In the genomic region with DNA sequence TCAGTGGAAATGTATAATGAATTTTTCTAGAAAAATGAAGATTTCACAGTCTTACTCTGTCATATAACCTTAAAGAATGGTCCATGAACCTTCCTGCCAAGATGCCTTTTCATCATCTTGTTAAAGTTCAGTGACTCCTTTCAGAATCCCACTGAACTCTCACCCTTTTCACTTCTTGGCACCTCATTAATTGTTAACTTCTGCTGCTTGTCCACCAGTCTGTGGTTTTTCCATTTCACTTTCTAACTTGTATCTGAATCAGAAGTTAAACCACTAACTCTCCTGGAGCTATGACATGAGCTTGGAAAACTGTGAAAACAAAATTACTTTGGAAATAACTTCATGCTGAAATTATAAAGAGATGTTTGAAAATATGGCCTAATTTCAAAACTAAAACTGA, we compare ENCODE assay signal across 24 cellular contexts.
"Had no signal": no experiment of that assay in that cellular context is flagged by ENCODE, and none has a peak within 500 bp of the region (broad histone marks: within the 10 kb centered on the region; RNA-seq: fewer than 3 reads in every experiment).

No MANE protein-coding gene starts in this region.

- H3K27me3 ChIP-seq: dorsolateral prefrontal cortex, esophagus squamous epithelium, neural progenitor cell, right atrium auricular region, sigmoid colon, stomach, thyroid gland, vagina had no signal

- H3K4me1 ChIP-seq: esophagus squamous epithelium, lower lobe of right lung, neural progenitor cell, parathyroid adenoma, right atrium auricular region, stomach, thyroid gland, vagina had no signal

- FAIRE-seq: colon, endothelial cell of umbilical vein, frontal cortex, keratinocyte had no signal

- DNase-seq: dorsolateral prefrontal cortex; effector CD8-positive, alpha-beta T cell; erythroblast; esophagus squamous epithelium; head of caudate nucleus; left ventricle myocardium superior; lower lobe of right lung; natural killer cell; sigmoid colon; stimulated activated CD4-positive, alpha-beta T cell treated with anti-CD3 and anti-CD28 coated beads, Interleukin-2, amount 100 ng/mL, for 24 hours; stimulated activated CD4-positive, alpha-beta T cell treated with anti-CD3 and anti-CD28 coated beads, Interleukin-4, amount 100 ng/mL, for 24 hours; stimulated activated naive CD4-positive, alpha-beta T cell treated with Interleukin-2 at 50 U/mL for 16 hours; stomach; thyroid gland; trophoblast cell had no signal

- H3K9me3 ChIP-seq: esophagus squamous epithelium, lower lobe of right lung, right atrium auricular region, sigmoid colon, stomach, thyroid gland, vagina had no signal

- H2AFZ ChIP-seq: neural progenitor cell, parathyroid adenoma had no signal

- H3K27ac ChIP-seq: dorsolateral prefrontal cortex, esophagus squamous epithelium, lower lobe of right lung, neural progenitor cell, parathyroid adenoma, right atrium auricular region, sigmoid colon, stomach, thyroid gland, vagina had no signal

- H3K9ac ChIP-seq: neural progenitor cell, parathyroid adenoma had no signal

- H3K4me3 ChIP-seq: dorsolateral prefrontal cortex, esophagus squamous epithelium, lower lobe of right lung, neural progenitor cell, right atrium auricular region, sigmoid colon, stomach, thyroid gland, vagina had no signal

- H3K79me2 ChIP-seq: parathyroid adenoma had no signal

- ATAC-seq: left ventricle myocardium superior; lower lobe of right lung; natural killer cell; stimulated activated effector memory CD8-positive, alpha-beta T cell treated with anti-CD3 and anti-CD28 coated beads, Interleukin-12 subunit alpha, Interleukin-12 subunit beta, amount 100 ng/mL, for 72 hours had no signal

- H3K36me3 ChIP-seq: esophagus squamous epithelium, lower lobe of right lung, neural progenitor cell, right atrium auricular region, sigmoid colon, stomach, thyroid gland, vagina had no signal

- H3K4me2 ChIP-seq: neural progenitor cell had no signal
